ENCODE assay signal across 38 cellular contexts in the genomic region with DNA sequence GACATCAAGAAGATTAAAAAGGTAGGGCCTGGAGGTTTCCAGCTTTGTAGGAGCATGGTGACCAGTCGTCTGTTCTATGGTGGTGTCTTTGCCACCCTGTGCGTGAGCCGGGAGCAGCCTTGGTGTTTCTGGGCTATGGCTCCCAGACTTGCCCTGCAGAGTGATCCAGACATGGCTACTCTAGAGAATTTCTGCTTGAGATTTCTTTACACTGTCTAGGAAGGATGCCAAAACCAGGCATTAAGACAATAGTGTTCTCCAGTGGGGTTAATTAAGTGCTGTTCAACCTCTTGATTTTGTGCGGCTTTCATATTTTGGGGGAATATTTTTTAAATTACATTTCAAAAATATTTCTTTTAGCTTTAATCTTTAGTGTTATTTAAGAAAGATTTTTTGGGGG.
"Had no signal": no experiment of that assay in that cellular context is flagged by ENCODE, and none has a peak within 500 bp of the region (broad histone marks: within the 10 kb centered on the region; RNA-seq: fewer than 3 reads in every experiment).

No MANE protein-coding gene starts in this region.

- H3K9me3 Mint-ChIP-seq: activated CD4-positive, alpha-beta memory T cell treated with anti-CD3 and anti-CD28 coated beads, Interleukin-2, amount 10 ng/mL, durations not matched to agents 7 days and 5 days; activated CD4-positive, alpha-beta T cell treated with anti-CD3 and anti-CD28 coated beads, Interleukin-2, amount 10 ng/mL, durations not matched to agents 7 days and 5 days; activated naive CD4-positive, alpha-beta T cell treated with anti-CD3 and anti-CD28 coated beads, Interleukin-2, amount 10 ng/mL, durations not matched to agents 7 days and 5 days; activated naive CD4-positive, alpha-beta T cell treated with anti-CD3 and anti-CD28 coated beads, Interleukin-2, amount 50 U/mL, for 24 hours; activated naive CD8-positive, alpha-beta T cell treated with anti-CD3 and anti-CD28 coated beads, Interleukin-2, amount 10 ng/mL, durations not matched to agents 7 days and 5 days; activated naive CD8-positive, alpha-beta T cell treated with anti-CD3 and anti-CD28 coated beads, Interleukin-2, amount 50 U/mL, for 24 hours; activated T-cell treated with anti-CD3 and anti-CD28 coated beads, Interleukin-2, amount 50 U/mL, for 24 hours; activated T-helper 2 cell treated with anti-CD3 and anti-CD28 coated beads, Interferon-gamma antibody, Interleukin-2, Interleukin-4, amounts not matched to agents 10 μg/mL and 5 μg/mL and 100 μg/mL, durations not matched to agents 14 hours and 24 hours and 36 hours; brain; central memory CD8-positive, alpha-beta T cell; T-helper 1 cell treated with Interleukin-12 subunit alpha and Interleukin-12 subunit beta and Interleukin-4 antibody, amounts not matched to agents 30 μg/mL and 1 μg/mL, for 36 hours; T-helper 2 cell treated with Interferon-gamma antibody and Interleukin-4, amounts not matched to agents 5 μg/mL and 100 μg/mL, for 36 hours had no signal

- H3K4me3 ChIP-seq: ascending aorta, cardiac muscle cell had no signal

- H3K4me1 Mint-ChIP-seq: activated CD4-positive, alpha-beta memory T cell treated with anti-CD3 and anti-CD28 coated beads, Interleukin-2, amount 10 ng/mL, durations not matched to agents 7 days and 5 days; activated CD4-positive, alpha-beta T cell treated with anti-CD3 and anti-CD28 coated beads, Interleukin-2, amount 10 ng/mL, durations not matched to agents 7 days and 5 days; activated CD8-positive, alpha-beta memory T cell treated with anti-CD3 and anti-CD28 coated beads, Interleukin-2, amount 10 ng/mL, durations not matched to agents 7 days and 5 days; activated naive CD4-positive, alpha-beta T cell treated with anti-CD3 and anti-CD28 coated beads, Interleukin-2, amount 10 ng/mL, durations not matched to agents 7 days and 5 days; activated naive CD8-positive, alpha-beta T cell treated with anti-CD3 and anti-CD28 coated beads, Interleukin-2, amount 10 ng/mL, durations not matched to agents 7 days and 5 days; activated naive CD8-positive, alpha-beta T cell treated with anti-CD3 and anti-CD28 coated beads, Interleukin-2, amount 50 U/mL, for 24 hours; brain; central memory CD8-positive, alpha-beta T cell had no signal

- H3K9me3 ChIP-seq: ascending aorta had no signal

- H3K36me3 Mint-ChIP-seq: brain had no signal

- H3K27me3 Mint-ChIP-seq: activated CD4-positive, alpha-beta memory T cell treated with anti-CD3 and anti-CD28 coated beads, Interleukin-2, amount 10 ng/mL, durations not matched to agents 7 days and 5 days; activated CD4-positive, alpha-beta T cell treated with anti-CD3 and anti-CD28 coated beads for 36 hours; activated CD4-positive, alpha-beta T cell treated with anti-CD3 and anti-CD28 coated beads, Interleukin-2, amount 10 ng/mL, durations not matched to agents 7 days and 5 days; activated CD8-positive, alpha-beta memory T cell treated with anti-CD3 and anti-CD28 coated beads, Interleukin-2, amount 10 ng/mL, durations not matched to agents 7 days and 5 days; activated naive CD4-positive, alpha-beta T cell treated with anti-CD3 and anti-CD28 coated beads, Interleukin-2, amount 10 ng/mL, durations not matched to agents 7 days and 5 days; activated naive CD4-positive, alpha-beta T cell treated with anti-CD3 and anti-CD28 coated beads, Interleukin-2, amount 50 U/mL, for 24 hours; activated naive CD8-positive, alpha-beta T cell; activated naive CD8-positive, alpha-beta T cell treated with anti-CD3 and anti-CD28 coated beads, Interleukin-2, amount 10 ng/mL, durations not matched to agents 7 days and 5 days; activated naive CD8-positive, alpha-beta T cell treated with anti-CD3 and anti-CD28 coated beads, Interleukin-2, amount 50 U/mL, for 24 hours; activated T-cell treated with anti-CD3 and anti-CD28 coated beads, Interleukin-2, amount 50 U/mL, for 24 hours; brain; central memory CD8-positive, alpha-beta T cell had no signal

- ATAC-seq: activated CD4-positive, alpha-beta T cell treated with anti-CD3 and anti-CD28 coated beads for 36 hours; activated CD4-positive, CD25-positive, alpha-beta regulatory T cell treated with anti-CD3 and anti-CD28 coated beads, Interleukin-2, amount 50 U/mL, for 24 hours; activated CD8-positive, alpha-beta memory T cell treated with anti-CD3 and anti-CD28 coated beads, Interleukin-2, amount 10 ng/mL, durations not matched to agents 7 days and 5 days; activated CD8-positive, alpha-beta T cell treated with anti-CD3 and anti-CD28 coated beads, Interleukin-2, amount 10 ng/mL, durations not matched to agents 7 days and 5 days; activated naive CD8-positive, alpha-beta T cell treated with anti-CD3 and anti-CD28 coated beads, Interleukin-2, amount 50 U/mL, for 24 hours; WTC11 had no signal

- H3K4me1 ChIP-seq: ascending aorta had no signal

- H3K27ac ChIP-seq: ascending aorta, cardiac muscle cell, WERI-Rb-1 had no signal

- H3K4me3 Mint-ChIP-seq: activated CD4-positive, alpha-beta memory T cell treated with anti-CD3 and anti-CD28 coated beads, Interleukin-2, amount 10 ng/mL, durations not matched to agents 7 days and 5 days; activated CD4-positive, alpha-beta T cell treated with anti-CD3 and anti-CD28 coated beads for 36 hours; activated CD4-positive, alpha-beta T cell treated with anti-CD3 and anti-CD28 coated beads, Interleukin-2, amount 10 ng/mL, durations not matched to agents 7 days and 5 days; activated CD8-positive, alpha-beta memory T cell treated with anti-CD3 and anti-CD28 coated beads, Interleukin-2, amount 10 ng/mL, durations not matched to agents 7 days and 5 days; activated CD8-positive, alpha-beta T cell treated with anti-CD3 and anti-CD28 coated beads, Interleukin-2, amount 10 ng/mL, durations not matched to agents 7 days and 5 days; activated naive CD4-positive, alpha-beta T cell treated with anti-CD3 and anti-CD28 coated beads, Interleukin-2, amount 10 ng/mL, durations not matched to agents 7 days and 5 days; activated naive CD4-positive, alpha-beta T cell treated with anti-CD3 and anti-CD28 coated beads, Interleukin-2, amount 50 U/mL, for 24 hours; activated naive CD8-positive, alpha-beta T cell; activated naive CD8-positive, alpha-beta T cell treated with anti-CD3 and anti-CD28 coated beads, Interleukin-2, amount 10 ng/mL, durations not matched to agents 7 days and 5 days; activated naive CD8-positive, alpha-beta T cell treated with anti-CD3 and anti-CD28 coated beads, Interleukin-2, amount 50 U/mL, for 24 hours; activated T-cell treated with anti-CD3 and anti-CD28 coated beads, Interleukin-2, amount 50 U/mL, for 24 hours; brain; central memory CD8-positive, alpha-beta T cell; T-helper 1 cell treated with Interleukin-12 subunit alpha and Interleukin-12 subunit beta and Interleukin-4 antibody, amounts not matched to agents 30 μg/mL and 1 μg/mL, for 36 hours; T-helper 2 cell treated with Interferon-gamma antibody and Interleukin-4, amounts not matched to agents 5 μg/mL and 100 μg/mL, for 36 hours; WTC11 had no signal

- H3K27ac Mint-ChIP-seq: activated CD4-positive, alpha-beta memory T cell treated with anti-CD3 and anti-CD28 coated beads, Interleukin-2, amount 10 ng/mL, durations not matched to agents 7 days and 5 days; activated CD4-positive, alpha-beta T cell treated with anti-CD3 and anti-CD28 coated beads for 36 hours; activated CD4-positive, alpha-beta T cell treated with anti-CD3 and anti-CD28 coated beads, Interleukin-2, amount 10 ng/mL, durations not matched to agents 7 days and 5 days; activated CD8-positive, alpha-beta memory T cell treated with anti-CD3 and anti-CD28 coated beads, Interleukin-2, amount 10 ng/mL, durations not matched to agents 7 days and 5 days; activated CD8-positive, alpha-beta T cell treated with anti-CD3 and anti-CD28 coated beads, Interleukin-2, amount 10 ng/mL, durations not matched to agents 7 days and 5 days; activated naive CD4-positive, alpha-beta T cell treated with anti-CD3 and anti-CD28 coated beads, Interleukin-2, amount 10 ng/mL, durations not matched to agents 7 days and 5 days; activated naive CD8-positive, alpha-beta T cell; activated naive CD8-positive, alpha-beta T cell treated with anti-CD3 and anti-CD28 coated beads, Interleukin-2, amount 10 ng/mL, durations not matched to agents 7 days and 5 days; activated naive CD8-positive, alpha-beta T cell treated with anti-CD3 and anti-CD28 coated beads, Interleukin-2, amount 50 U/mL, for 24 hours; activated T-cell treated with anti-CD3 and anti-CD28 coated beads, Interleukin-2, amount 50 U/mL, for 24 hours; activated T-helper 2 cell treated with anti-CD3 and anti-CD28 coated beads, Interferon-gamma antibody, Interleukin-2, Interleukin-4, amounts not matched to agents 10 μg/mL and 5 μg/mL and 100 μg/mL, durations not matched to agents 14 hours and 24 hours and 36 hours; brain; T-helper 1 cell treated with Interleukin-12 subunit alpha and Interleukin-12 subunit beta and Interleukin-4 antibody, amounts not matched to agents 30 μg/mL and 1 μg/mL, for 36 hours; T-helper 2 cell treated with Interferon-gamma antibody and Interleukin-4, amounts not matched to agents 5 μg/mL and 100 μg/mL, for 36 hours; WTC11 had no signal

- H3K27me3 ChIP-seq: ascending aorta, cardiac muscle cell had no signal

- DNase-seq: activated CD4-positive, alpha-beta memory T cell treated with anti-CD3 and anti-CD28 coated beads, Interleukin-2, amount 10 ng/mL, durations not matched to agents 7 days and 5 days; activated CD4-positive, alpha-beta T cell treated with anti-CD3 and anti-CD28 coated beads for 1 hour; activated CD4-positive, alpha-beta T cell treated with anti-CD3 and anti-CD28 coated beads for 36 hours; activated CD4-positive, alpha-beta T cell treated with anti-CD3 and anti-CD28 coated beads for 48 hours; activated CD4-positive, alpha-beta T cell treated with anti-CD3 and anti-CD28 coated beads, Interleukin-2, amount 10 ng/mL, durations not matched to agents 7 days and 5 days; activated CD4-positive, alpha-beta T cell treated with anti-CD3 and anti-CD28 coated beads, Interleukin-2, amount 50 U/mL, for 48 hours; activated CD4-positive, CD25-positive, alpha-beta regulatory T cell; activated CD8-positive, alpha-beta memory T cell treated with anti-CD3 and anti-CD28 coated beads for 24 hours; activated CD8-positive, alpha-beta memory T cell treated with anti-CD3 and anti-CD28 coated beads, Interleukin-2, amount 10 ng/mL, durations not matched to agents 7 days and 5 days; activated CD8-positive, alpha-beta memory T cell treated with anti-CD3 and anti-CD28 coated beads, Interleukin-2, amount 50 U/mL, for 48 hours; activated CD8-positive, alpha-beta T cell treated with anti-CD3 and anti-CD28 coated beads, Interleukin-2, amount 10 ng/mL, durations not matched to agents 7 days and 5 days; activated effector memory CD4-positive, alpha-beta T cell treated with Interleukin-2 at 50 U/mL for 16 hours; activated gamma-delta T cell; activated naive CD4-positive, alpha-beta T cell treated with anti-CD3 and anti-CD28 coated beads, Interleukin-2, amount 10 ng/mL, durations not matched to agents 7 days and 5 days; activated naive CD4-positive, alpha-beta T cell treated with Interleukin-2 at 50 U/mL for 16 hours; activated naive CD8-positive, alpha-beta T cell treated with anti-CD3 and anti-CD28 coated beads, Interleukin-2, amount 10 ng/mL, durations not matched to agents 7 days and 5 days; activated naive CD8-positive, alpha-beta T cell treated with anti-CD3 and anti-CD28 coated beads, Interleukin-2, amount 50 U/mL, for 24 hours; activated T-cell treated with anti-CD3 and anti-CD28 coated beads, Interleukin-2, amount 50 U/mL, for 24 hours; activated T-cell treated with anti-CD3 and anti-CD28 coated beads, Interleukin-2, amount 50 U/mL, for 48 hours; amygdala; anterior cingulate cortex; caudate nucleus; cerebellar nuclear complex; T-helper 1 cell; T-helper 2 cell; T-helper 9 cell; WERI-Rb-1 had no signal

- H3K36me3 ChIP-seq: ascending aorta, cardiac muscle cell had no signal
